In genomic region chr3:57597240-57597972, GRCh38 we compare ENCODE assay signal across 1 cellular context.
TF ChIP-seq lines count a peak whose summit lies in the region.

TSS of gene ARF4 (minus strand) at chr3:57597344. CDS start at chr3:57597140, 204 bp downstream.

TF ChIP-seq in WTC11, 78 proteins besides CTCF, POLR2A, EP300 and RAD21 (continued from another document and continues in another):
- TF ChIP-seq TP53 (CRISPR knock-in tag; IDR thresholded peaks at IDR 0.05) (no peak), RELA (CRISPR knock-in tag; IDR thresholded peaks at IDR 0.05; ENCODE audit: borderline replicate concordance) (0 out of 2 replicates have a peak, but pooled peaks have one; percentile 27), ZNF512 (CRISPR knock-in tag; IDR thresholded peaks at IDR 0.05; ENCODE audit: borderline replicate concordance) (no peak), IRF2 (CRISPR knock-in tag; IDR thresholded peaks at IDR 0.05; ENCODE audit: borderline replicate concordance, low read depth) (no peak), GRHL2 (CRISPR knock-in tag; IDR thresholded peaks at IDR 0.05; ENCODE audit: insufficient replicate concordance, severe bottlenecking) (no peak), JUN (CRISPR knock-in tag; IDR thresholded peaks at IDR 0.05) (no peak), ZNF423 (CRISPR knock-in tag; IDR thresholded peaks at IDR 0.05) (no peak), NR3C1 (CRISPR knock-in tag; conservative IDR thresholded peaks at IDR 0.05; ENCODE audit: low read depth) (no peak; the same call in 1 of the 2 replicates), GABPB1 (CRISPR knock-in tag; IDR thresholded peaks at IDR 0.05) (peak; percentile 79), ZBTB43 (CRISPR knock-in tag; IDR thresholded peaks at IDR 0.05) (peak; percentile 59; the same call in 1 of the 2 replicates), SMAD3 (CRISPR knock-in tag; IDR thresholded peaks at IDR 0.05; ENCODE audit: borderline replicate concordance) (peak; percentile 72; the same call in 1 of the 2 replicates), ZNF396 (CRISPR knock-in tag; IDR thresholded peaks at IDR 0.05; ENCODE audit: borderline replicate concordance) (no peak), HMGXB4 (CRISPR knock-in tag; IDR thresholded peaks at IDR 0.05) (peak; percentile 74; the same call in 1 of the 2 replicates), ATF1 (CRISPR knock-in tag; IDR thresholded peaks at IDR 0.05) (no peak; the same call in 1 of the 2 replicates), CBFB (CRISPR knock-in tag; IDR thresholded peaks at IDR 0.05; ENCODE audit: low read depth) (peak; percentile 89; the same call in 1 of the 2 replicates), IRF1 (CRISPR knock-in tag; IDR thresholded peaks at IDR 0.05) (no peak), HMGA2 (CRISPR knock-in tag; IDR thresholded peaks at IDR 0.05) (0 out of 2 replicates have a peak, but pooled peaks have one; percentile 23), FOXP1 (CRISPR knock-in tag; IDR thresholded peaks at IDR 0.05; ENCODE audit: borderline replicate concordance) (peak; percentile 74; the same call in 1 of the 2 replicates), ZMAT4 (CRISPR knock-in tag; IDR thresholded peaks at IDR 0.05) (no peak), ZNF219 (CRISPR knock-in tag; IDR thresholded peaks at IDR 0.05; ENCODE audit: borderline replicate concordance) (no peak), ZNF532 (CRISPR knock-in tag; IDR thresholded peaks at IDR 0.05; ENCODE audit: borderline replicate concordance) (no peak), NFYB (CRISPR knock-in tag; conservative IDR thresholded peaks at IDR 0.05; ENCODE audit: low read depth) (peak; percentile 80), CREM (CRISPR knock-in tag; IDR thresholded peaks at IDR 0.05) (peak; percentile 96), ZNF232 (CRISPR knock-in tag; IDR thresholded peaks at IDR 0.05) (0 out of 2 replicates have a peak, but pooled peaks have one; percentile 40), AR (CRISPR knock-in tag; IDR thresholded peaks at IDR 0.05) (no peak; the same call in 1 of the 2 replicates), SOX15 (CRISPR knock-in tag; IDR thresholded peaks at IDR 0.05) (no peak), E2F5 (CRISPR knock-in tag; IDR thresholded peaks at IDR 0.05) (0 out of 2 replicates have a peak, but pooled peaks have one; percentile 31), ZNF281 (CRISPR knock-in tag; IDR thresholded peaks at IDR 0.05) (peak; percentile 87; the same call in 1 of the 2 replicates), FOXK1 (CRISPR knock-in tag; IDR thresholded peaks at IDR 0.05) (peak; percentile 85), GTF2I (CRISPR knock-in tag; conservative IDR thresholded peaks at IDR 0.05) (no peak), STAT6 (CRISPR knock-in tag; conservative IDR thresholded peaks at IDR 0.05; ENCODE audit: low read depth) (0 out of 2 replicates have a peak, but pooled peaks have one; percentile 42), E2F4 (CRISPR knock-in tag; IDR thresholded peaks at IDR 0.05; ENCODE audit: borderline replicate concordance, low read depth) (no peak)
